ENCODE assay signal across 1 cellular context in the genomic region with DNA sequence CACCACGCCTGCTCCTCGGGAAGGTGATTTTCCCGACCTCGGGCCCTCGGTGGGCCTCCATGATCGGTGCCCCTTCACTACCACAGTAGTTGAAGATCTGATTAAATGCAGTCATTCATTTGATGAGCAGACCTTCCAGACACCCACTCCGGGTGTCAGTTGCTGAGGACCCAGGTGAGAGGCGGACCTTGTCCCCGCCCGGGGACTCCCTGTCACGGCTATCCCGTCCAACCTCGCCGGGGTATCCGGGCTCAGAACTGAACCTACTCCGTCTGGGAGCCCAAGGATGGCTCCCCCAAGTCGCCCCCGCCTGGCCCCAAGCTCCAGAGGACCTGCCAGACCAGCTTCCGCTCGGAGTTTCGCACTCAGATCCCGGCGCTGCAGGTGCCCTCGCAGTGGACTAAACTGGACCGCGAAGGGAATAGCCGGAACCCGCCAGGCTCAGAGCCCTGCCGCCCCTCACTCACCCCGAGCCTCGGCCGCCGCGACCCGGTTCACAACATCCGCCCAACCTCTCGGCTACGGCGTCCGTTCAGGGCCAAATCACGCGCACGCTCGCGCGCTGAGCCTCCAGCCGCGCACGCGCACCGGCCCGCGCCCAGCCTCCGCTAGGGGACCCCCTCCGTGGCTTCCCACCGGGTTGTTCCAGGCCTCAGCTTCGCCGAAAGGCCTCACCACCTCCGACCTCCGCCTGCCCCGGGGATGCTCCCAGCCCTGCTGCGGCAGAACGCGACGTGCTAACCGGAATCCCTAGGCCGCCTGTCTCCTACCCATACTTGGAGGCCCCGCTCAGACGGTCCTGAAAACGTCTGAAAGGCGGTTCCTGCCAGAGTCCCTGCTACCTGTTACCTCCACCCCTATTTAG.
TF ChIP-seq lines count a peak whose summit lies in the region.

No MANE protein-coding gene starts in this region.

TF ChIP-seq in K562, 482 proteins besides CTCF, POLR2A, EP300 and RAD21 (continued from another document and continues in another):
- TF ChIP-seq, protein P1, sequence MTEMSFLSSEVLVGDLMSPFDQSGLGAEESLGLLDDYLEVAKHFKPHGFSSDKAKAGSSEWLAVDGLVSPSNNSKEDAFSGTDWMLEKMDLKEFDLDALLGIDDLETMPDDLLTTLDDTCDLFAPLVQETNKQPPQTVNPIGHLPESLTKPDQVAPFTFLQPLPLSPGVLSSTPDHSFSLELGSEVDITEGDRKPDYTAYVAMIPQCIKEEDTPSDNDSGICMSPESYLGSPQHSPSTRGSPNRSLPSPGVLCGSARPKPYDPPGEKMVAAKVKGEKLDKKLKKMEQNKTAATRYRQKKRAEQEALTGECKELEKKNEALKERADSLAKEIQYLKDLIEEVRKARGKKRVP (CRISPR knock-in tag; IDR thresholded peaks at IDR 0.05), result peak; percentile 79
- TF ChIP-seq MED1 (CRISPR knock-in tag; IDR thresholded peaks at IDR 0.05; ENCODE audit: borderline replicate concordance) (no peak), ZNF224 (CRISPR knock-in tag; IDR thresholded peaks at IDR 0.05) (no peak), ZNF41 (CRISPR knock-in tag; conservative IDR thresholded peaks at IDR 0.05) (peak; percentile 78), HDAC1 (IDR thresholded peaks at IDR 0.05) (peak in 1 of 2 experiments; percentile 88; a peak in 2 of 4 replicates), SRSF1 (IDR thresholded peaks at IDR 0.05; ENCODE audit: low read depth, low read length) (peak; percentile 94), STAT5A (IDR thresholded peaks at IDR 0.05; ENCODE audit: borderline replicate concordance, low read length) (no peak), ELF1 (tag; IDR thresholded peaks at IDR 0.05) (no peak), CBX8 (IDR thresholded peaks at IDR 0.05; ENCODE audit: borderline replicate concordance, extremely low read depth, low read depth, low read length, poor library complexity, severe bottlenecking) (no peak), CXXC5 (CRISPR knock-in tag; IDR thresholded peaks at IDR 0.05) (peak; percentile 98), HIVEP1 (CRISPR knock-in tag; IDR thresholded peaks at IDR 0.05) (peak; percentile 94), CEBPG (CRISPR knock-in tag; IDR thresholded peaks at IDR 0.05) (peak; percentile 67; the same call in 1 of the 2 replicates), CEBPG (tag; conservative IDR thresholded peaks at IDR 0.05 in 1 of 2, IDR thresholded peaks at IDR 0.05 in 1 of 2) (no peak), SIRT6 (IDR thresholded peaks at IDR 0.05; ENCODE audit: low read depth, low read length) (peak; percentile 25), ZNF347 (CRISPR knock-in tag; IDR thresholded peaks at IDR 0.05; ENCODE audit: low read depth) (no peak), TAL1 (IDR thresholded peaks at IDR 0.05) (no peak; the same call in 1 of the 2 replicates), SNRNP70 (optimal IDR thresholded peaks at IDR 0.05; ENCODE audit: low read depth, low read length) (no peak), HDAC3 (IDR thresholded peaks at IDR 0.05; ENCODE audit: borderline replicate concordance, partially characterized antibody) (no peak), RBM34 (IDR thresholded peaks at IDR 0.05; ENCODE audit: borderline replicate concordance, insufficient read depth, low read length) (no peak), SAFB2 (IDR thresholded peaks at IDR 0.05; ENCODE audit: borderline replicate concordance, low read depth, low read length, severe bottlenecking) (no peak), CREM (IDR thresholded peaks at IDR 0.05; ENCODE audit: low read depth) (no peak)
- TF ChIP-seq, protein P2, sequence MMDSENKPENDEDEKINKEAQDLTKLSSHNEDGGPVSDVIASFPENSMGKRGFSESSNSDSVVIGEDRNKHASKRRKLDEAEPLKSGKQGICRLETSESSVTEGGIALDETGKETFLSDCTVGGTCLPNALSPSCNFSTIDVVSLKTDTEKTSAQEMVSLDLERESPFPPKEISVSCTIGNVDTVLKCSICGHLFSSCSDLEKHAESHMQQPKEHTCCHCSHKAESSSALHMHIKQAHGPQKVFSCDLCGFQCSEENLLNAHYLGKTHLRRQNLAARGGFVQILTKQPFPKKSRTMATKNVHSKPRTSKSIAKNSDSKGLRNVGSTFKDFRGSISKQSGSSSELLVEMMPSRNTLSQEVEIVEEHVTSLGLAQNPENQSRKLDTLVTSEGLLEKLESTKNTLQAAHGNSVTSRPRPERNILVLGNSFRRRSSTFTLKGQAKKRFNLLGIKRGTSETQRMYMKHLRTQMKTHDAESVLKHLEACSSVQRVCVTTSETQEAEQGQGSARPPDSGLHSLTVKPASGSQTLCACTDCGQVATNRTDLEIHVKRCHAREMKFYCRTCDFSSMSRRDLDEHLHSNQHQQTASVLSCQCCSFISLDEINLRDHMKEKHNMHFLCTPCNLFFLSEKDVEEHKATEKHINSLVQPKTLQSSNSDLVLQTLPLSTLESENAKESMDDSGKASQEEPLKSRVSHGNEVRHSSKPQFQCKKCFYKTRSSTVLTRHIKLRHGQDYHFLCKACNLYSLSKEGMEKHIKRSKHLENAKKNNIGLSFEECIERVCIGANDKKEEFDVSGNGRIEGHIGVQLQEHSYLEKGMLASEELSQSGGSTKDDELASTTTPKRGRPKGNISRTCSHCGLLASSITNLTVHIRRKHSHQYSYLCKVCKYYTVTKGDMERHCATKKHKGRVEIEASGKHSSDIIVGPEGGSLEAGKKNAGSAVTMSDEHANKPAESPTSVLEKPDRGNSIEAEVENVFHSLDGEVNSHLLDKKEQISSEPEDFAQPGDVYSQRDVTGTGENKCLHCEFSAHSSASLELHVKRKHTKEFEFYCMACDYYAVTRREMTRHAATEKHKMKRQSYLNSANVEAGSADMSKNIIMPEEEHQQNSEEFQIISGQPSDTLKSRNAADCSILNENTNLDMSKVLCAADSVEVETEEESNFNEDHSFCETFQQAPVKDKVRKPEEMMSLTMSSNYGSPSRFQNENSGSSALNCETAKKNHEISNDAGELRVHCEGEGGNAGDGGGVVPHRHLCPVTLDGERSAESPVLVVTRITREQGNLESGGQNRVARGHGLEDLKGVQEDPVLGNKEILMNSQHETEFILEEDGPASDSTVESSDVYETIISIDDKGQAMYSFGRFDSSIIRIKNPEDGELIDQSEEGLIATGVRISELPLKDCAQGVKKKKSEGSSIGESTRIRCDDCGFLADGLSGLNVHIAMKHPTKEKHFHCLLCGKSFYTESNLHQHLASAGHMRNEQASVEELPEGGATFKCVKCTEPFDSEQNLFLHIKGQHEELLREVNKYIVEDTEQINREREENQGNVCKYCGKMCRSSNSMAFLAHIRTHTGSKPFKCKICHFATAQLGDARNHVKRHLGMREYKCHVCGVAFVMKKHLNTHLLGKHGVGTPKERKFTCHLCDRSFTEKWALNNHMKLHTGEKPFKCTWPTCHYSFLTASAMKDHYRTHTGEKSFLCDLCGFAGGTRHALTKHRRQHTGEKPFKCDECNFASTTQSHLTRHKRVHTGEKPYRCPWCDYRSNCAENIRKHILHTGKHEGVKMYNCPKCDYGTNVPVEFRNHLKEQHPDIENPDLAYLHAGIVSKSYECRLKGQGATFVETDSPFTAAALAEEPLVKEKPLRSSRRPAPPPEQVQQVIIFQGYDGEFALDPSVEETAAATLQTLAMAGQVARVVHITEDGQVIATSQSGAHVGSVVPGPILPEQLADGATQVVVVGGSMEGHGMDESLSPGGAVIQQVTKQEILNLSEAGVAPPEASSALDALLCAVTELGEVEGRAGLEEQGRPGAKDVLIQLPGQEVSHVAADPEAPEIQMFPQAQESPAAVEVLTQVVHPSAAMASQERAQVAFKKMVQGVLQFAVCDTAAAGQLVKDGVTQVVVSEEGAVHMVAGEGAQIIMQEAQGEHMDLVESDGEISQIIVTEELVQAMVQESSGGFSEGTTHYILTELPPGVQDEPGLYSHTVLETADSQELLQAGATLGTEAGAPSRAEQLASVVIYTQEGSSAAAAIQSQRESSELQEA (IDR thresholded peaks at IDR 0.05; ENCODE audit: low read depth), result peak; percentile 99
- TF ChIP-seq, protein P3, sequence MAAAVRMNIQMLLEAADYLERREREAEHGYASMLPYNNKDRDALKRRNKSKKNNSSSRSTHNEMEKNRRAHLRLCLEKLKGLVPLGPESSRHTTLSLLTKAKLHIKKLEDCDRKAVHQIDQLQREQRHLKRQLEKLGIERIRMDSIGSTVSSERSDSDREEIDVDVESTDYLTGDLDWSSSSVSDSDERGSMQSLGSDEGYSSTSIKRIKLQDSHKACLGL (CRISPR knock-in tag; IDR thresholded peaks at IDR 0.05; ENCODE audit: borderline replicate concordance, poor library complexity, severe bottlenecking), result peak; percentile 79
- TF ChIP-seq, protein P4, sequence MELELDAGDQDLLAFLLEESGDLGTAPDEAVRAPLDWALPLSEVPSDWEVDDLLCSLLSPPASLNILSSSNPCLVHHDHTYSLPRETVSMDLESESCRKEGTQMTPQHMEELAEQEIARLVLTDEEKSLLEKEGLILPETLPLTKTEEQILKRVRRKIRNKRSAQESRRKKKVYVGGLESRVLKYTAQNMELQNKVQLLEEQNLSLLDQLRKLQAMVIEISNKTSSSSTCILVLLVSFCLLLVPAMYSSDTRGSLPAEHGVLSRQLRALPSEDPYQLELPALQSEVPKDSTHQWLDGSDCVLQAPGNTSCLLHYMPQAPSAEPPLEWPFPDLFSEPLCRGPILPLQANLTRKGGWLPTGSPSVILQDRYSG (tag; conservative IDR thresholded peaks at IDR 0.05; ENCODE audit: low read depth), result no peak
- TF ChIP-seq, protein P5, sequence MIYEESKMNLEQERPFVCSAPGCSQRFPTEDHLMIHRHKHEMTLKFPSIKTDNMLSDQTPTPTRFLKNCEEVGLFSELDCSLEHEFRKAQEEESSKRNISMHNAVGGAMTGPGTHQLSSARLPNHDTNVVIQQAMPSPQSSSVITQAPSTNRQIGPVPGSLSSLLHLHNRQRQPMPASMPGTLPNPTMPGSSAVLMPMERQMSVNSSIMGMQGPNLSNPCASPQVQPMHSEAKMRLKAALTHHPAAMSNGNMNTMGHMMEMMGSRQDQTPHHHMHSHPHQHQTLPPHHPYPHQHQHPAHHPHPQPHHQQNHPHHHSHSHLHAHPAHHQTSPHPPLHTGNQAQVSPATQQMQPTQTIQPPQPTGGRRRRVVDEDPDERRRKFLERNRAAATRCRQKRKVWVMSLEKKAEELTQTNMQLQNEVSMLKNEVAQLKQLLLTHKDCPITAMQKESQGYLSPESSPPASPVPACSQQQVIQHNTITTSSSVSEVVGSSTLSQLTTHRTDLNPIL (CRISPR knock-in tag; IDR thresholded peaks at IDR 0.05), result no peak
- TF ChIP-seq, protein P6, sequence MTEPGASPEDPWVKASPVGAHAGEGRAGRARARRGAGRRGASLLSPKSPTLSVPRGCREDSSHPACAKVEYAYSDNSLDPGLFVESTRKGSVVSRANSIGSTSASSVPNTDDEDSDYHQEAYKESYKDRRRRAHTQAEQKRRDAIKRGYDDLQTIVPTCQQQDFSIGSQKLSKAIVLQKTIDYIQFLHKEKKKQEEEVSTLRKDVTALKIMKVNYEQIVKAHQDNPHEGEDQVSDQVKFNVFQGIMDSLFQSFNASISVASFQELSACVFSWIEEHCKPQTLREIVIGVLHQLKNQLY (CRISPR knock-in tag; conservative IDR thresholded peaks at IDR 0.05), result peak; percentile 65 to 98; a peak in 2 of 4 replicates
- TF ChIP-seq, protein P7, sequence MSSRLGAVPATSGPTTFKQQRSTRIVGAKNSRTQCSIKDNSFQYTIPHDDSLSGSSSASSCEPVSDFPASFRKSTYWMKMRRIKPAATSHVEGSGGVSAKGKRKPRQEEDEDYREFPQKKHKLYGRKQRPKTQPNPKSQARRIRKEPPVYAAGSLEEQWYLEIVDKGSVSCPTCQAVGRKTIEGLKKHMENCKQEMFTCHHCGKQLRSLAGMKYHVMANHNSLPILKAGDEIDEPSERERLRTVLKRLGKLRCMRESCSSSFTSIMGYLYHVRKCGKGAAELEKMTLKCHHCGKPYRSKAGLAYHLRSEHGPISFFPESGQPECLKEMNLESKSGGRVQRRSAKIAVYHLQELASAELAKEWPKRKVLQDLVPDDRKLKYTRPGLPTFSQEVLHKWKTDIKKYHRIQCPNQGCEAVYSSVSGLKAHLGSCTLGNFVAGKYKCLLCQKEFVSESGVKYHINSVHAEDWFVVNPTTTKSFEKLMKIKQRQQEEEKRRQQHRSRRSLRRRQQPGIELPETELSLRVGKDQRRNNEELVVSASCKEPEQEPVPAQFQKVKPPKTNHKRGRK (tag; IDR thresholded peaks at IDR 0.05), result no peak
- TF ChIP-seq, protein P8, sequence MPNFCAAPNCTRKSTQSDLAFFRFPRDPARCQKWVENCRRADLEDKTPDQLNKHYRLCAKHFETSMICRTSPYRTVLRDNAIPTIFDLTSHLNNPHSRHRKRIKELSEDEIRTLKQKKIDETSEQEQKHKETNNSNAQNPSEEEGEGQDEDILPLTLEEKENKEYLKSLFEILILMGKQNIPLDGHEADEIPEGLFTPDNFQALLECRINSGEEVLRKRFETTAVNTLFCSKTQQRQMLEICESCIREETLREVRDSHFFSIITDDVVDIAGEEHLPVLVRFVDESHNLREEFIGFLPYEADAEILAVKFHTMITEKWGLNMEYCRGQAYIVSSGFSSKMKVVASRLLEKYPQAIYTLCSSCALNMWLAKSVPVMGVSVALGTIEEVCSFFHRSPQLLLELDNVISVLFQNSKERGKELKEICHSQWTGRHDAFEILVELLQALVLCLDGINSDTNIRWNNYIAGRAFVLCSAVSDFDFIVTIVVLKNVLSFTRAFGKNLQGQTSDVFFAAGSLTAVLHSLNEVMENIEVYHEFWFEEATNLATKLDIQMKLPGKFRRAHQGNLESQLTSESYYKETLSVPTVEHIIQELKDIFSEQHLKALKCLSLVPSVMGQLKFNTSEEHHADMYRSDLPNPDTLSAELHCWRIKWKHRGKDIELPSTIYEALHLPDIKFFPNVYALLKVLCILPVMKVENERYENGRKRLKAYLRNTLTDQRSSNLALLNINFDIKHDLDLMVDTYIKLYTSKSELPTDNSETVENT (CRISPR knock-in tag; IDR thresholded peaks at IDR 0.05), result peak; percentile 96
- TF ChIP-seq, protein P9, sequence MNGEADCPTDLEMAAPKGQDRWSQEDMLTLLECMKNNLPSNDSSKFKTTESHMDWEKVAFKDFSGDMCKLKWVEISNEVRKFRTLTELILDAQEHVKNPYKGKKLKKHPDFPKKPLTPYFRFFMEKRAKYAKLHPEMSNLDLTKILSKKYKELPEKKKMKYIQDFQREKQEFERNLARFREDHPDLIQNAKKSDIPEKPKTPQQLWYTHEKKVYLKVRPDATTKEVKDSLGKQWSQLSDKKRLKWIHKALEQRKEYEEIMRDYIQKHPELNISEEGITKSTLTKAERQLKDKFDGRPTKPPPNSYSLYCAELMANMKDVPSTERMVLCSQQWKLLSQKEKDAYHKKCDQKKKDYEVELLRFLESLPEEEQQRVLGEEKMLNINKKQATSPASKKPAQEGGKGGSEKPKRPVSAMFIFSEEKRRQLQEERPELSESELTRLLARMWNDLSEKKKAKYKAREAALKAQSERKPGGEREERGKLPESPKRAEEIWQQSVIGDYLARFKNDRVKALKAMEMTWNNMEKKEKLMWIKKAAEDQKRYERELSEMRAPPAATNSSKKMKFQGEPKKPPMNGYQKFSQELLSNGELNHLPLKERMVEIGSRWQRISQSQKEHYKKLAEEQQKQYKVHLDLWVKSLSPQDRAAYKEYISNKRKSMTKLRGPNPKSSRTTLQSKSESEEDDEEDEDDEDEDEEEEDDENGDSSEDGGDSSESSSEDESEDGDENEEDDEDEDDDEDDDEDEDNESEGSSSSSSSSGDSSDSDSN (IDR thresholded peaks at IDR 0.05; ENCODE audit: borderline replicate concordance in 1 of 2, low read depth in 2 of 2, low read length in 2 of 2), result peak; percentile 75 to 95
